In the genomic region with DNA sequence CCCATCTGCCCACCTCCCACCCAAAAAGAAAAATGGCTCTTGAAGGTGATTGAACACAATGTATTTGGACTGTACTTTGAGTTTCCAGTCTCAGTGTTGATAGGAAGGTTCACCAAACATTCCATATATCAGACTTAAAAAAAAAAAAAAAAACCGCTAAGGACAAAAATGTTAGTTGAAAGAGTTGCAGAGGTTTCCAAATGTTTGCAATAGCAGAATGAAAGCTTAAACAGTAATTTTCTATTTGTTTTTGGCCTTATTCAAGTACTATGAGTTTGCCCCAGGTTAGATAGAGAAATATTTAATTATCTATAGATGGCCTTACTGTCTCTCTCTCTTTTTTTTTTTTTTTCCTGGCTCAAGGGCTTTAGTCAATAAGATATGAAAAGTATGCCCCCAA, we compare ENCODE assay signal across 25 cellular contexts. TPM values are rescaled to one million over a fixed set of nuclear protein-coding genes. Genes with fewer than 3 reads are reported as not detected.
DNase-seq lines count a peak whose midpoint lies in the region; ATAC-seq, FAIRE-seq and TF ChIP-seq lines count a peak whose summit lies in the region.
"Had no signal": no experiment of that assay in that cellular context is flagged by ENCODE, and none has a peak within 500 bp of the region (broad histone marks: within the 10 kb centered on the region; RNA-seq: fewer than 3 reads in every experiment).

No MANE protein-coding gene starts in this region.

- no peak for TF ChIP-seq CTCF in GM23338 (conservative IDR thresholded peaks at IDR 0.05; ENCODE audit: low read depth in 2 of 2)
- TF ChIP-seq CTCF in astrocyte (IDR thresholded peaks at IDR 0.05; ENCODE audit: insufficient read depth, low read depth, low read length) = no peak
- no peak for TF ChIP-seq CTCF in progenitor cell of endocrine pancreas (IDR thresholded peaks at IDR 0.05; ENCODE audit: unreplicated experiment)
- no peak for TF ChIP-seq CTCF in WTC11 (IDR thresholded peaks at IDR 0.05)

- H3K27ac Mint-ChIP-seq in GM23338 (peak overlapping the region; percentile 33; the same call in 1 of the 2 replicates), astrocyte (ENCODE audit: unreplicated experiment) (peak overlapping the region; percentile 93), progenitor cell of endocrine pancreas (peak overlapping the region; percentile 32), WTC11 (no peak overlapping the region)
- H3K27ac Mint-ChIP-seq: CD4-positive, alpha-beta T cell had no signal

- no peak overlapping the region for H3K4me3 Mint-ChIP-seq in GM23338
- no peak overlapping the region for H3K4me3 Mint-ChIP-seq in astrocyte (ENCODE audit: unreplicated experiment)
- H3K4me3 Mint-ChIP-seq in progenitor cell of endocrine pancreas (ENCODE audit: low read depth) = no peak overlapping the region
- H3K4me3 Mint-ChIP-seq in WTC11 = no peak overlapping the region
- H3K4me3 Mint-ChIP-seq: CD4-positive, alpha-beta T cell had no signal

- no peaks in the 10 kb centered on the region for H3K9me3 ChIP-seq in astrocyte (ENCODE audit: insufficient read depth, low read depth, low read length)
- H3K9me3 ChIP-seq: A549, HAP-1 had no signal

- H3K36me3 Mint-ChIP-seq in GM23338 (ENCODE audit: low read depth) (peaks cover 9% of the 10 kb centered on the region), astrocyte (ENCODE audit: low read depth, unreplicated experiment) (peaks cover 3% of the 10 kb centered on the region), progenitor cell of endocrine pancreas (ENCODE audit: insufficient read depth) (peaks cover 7% of the 10 kb centered on the region), WTC11 (peaks cover 9% of the 10 kb centered on the region)

- no peak overlapping the region for H3K9ac ChIP-seq in astrocyte (ENCODE audit: low read length)
- H3K9ac ChIP-seq: BLaER1 treated with 17β-estradiol and CSF1 and Interleukin-3, amounts not matched to agents 10 nM and 100 nM; GM23248 had no signal

- FAIRE-seq in astrocyte (lab: Jason Lieb, UNC) = no peak
- FAIRE-seq: A549, G401.6, RCC 7860 had no signal

- H3K9me3 Mint-ChIP-seq in GM23338 (no peaks in the 10 kb centered on the region; the same call in 2 of the 3 replicates), astrocyte (ENCODE audit: unreplicated experiment) (no peaks in the 10 kb centered on the region), progenitor cell of endocrine pancreas (ENCODE audit: low read depth) (no peaks in the 10 kb centered on the region), WTC11 (peaks cover 6% of the 10 kb centered on the region)
- H3K9me3 Mint-ChIP-seq: CD4-positive, alpha-beta T cell had no signal

- DNase-seq in GM23338 (ENCODE audit: low spot score) (no peak), astrocyte (ENCODE audit: low read depth) (no peak), epithelial cell of prostate (ENCODE audit: low read depth, low spot score) (no peak), progenitor cell of endocrine pancreas (ENCODE audit: low spot score, unreplicated experiment) (no peak), WTC11 (ENCODE audit: low spot score) (no peak), cerebellar cortex (ENCODE audit: low spot score) (no peak)
- DNase-seq: AML-193; CD4-positive, alpha-beta T cell; COR-L47; GM23248; Karpas-422; NCI-H1105 treated with DMSO at 0.1 percent for 48 hours; NCI-H146; NCI-H1930; NCI-H2107; NCI-H524; NCI-H774 had no signal

- H3K4me2 ChIP-seq in GM23338 (no peak overlapping the region), astrocyte (ENCODE audit: low read length) (no peak overlapping the region)
- H3K4me2 ChIP-seq: BLaER1 treated with 17β-estradiol and CSF1 and Interleukin-3, amounts not matched to agents 10 nM and 100 nM had no signal

- H4K20me1 ChIP-seq in GM23338 (replicated peaks; ENCODE audit: insufficient read depth) = 0 out of 2 replicates have a peak, but pooled peaks cover 2% of the 10 kb centered on the region
- peaks cover 74% of the 10 kb centered on the region for H4K20me1 ChIP-seq in astrocyte (ENCODE audit: insufficient read depth, low read length)

- no peak overlapping the region for H3K27ac ChIP-seq in GM23338 (ENCODE audit: low read depth)
- H3K27ac ChIP-seq in astrocyte (ENCODE audit: low read depth, low read length) = no peak overlapping the region
- H3K27ac ChIP-seq in epithelial cell of prostate = peak overlapping the region; percentile 50
- H3K27ac ChIP-seq: A549; BLaER1 treated with 17β-estradiol and CSF1 and Interleukin-3, amounts not matched to agents 10 nM and 100 nM; GM23248 had no signal

- H3K79me2 ChIP-seq in GM23338 (replicated peaks; ENCODE audit: insufficient read depth) (peaks cover 65% of the 10 kb centered on the region), astrocyte (ENCODE audit: insufficient read depth, low read length) (peaks cover 95% of the 10 kb centered on the region)

- CTCF ChIA-PET in WTC11 (lab: Charles Lee) = interaction anchor here (1.3 kb wide), 1 partner anchor 63 kb away, joined by 3 read pairs; no protein-coding TSS in a partner anchor

- no peak for ATAC-seq in GM23338
- no peak for ATAC-seq in WTC11
- ATAC-seq in HG02840 (IDR thresholded peaks at IDR 0.05; ENCODE audit: low FRiP score, unreplicated experiment) = no peak
- ATAC-seq: A549, SK-N-SH treated with all-trans-retinoic acid at 6 μM for 48 hours had no signal

- no peaks in the 10 kb centered on the region for H3K36me3 ChIP-seq in GM23338 (ENCODE audit: insufficient read depth)
- H3K36me3 ChIP-seq in astrocyte (ENCODE audit: insufficient read depth, low read length) = no peaks in the 10 kb centered on the region
- H3K36me3 ChIP-seq: HAP-1 had no signal

- no peaks in the 10 kb centered on the region for H3K9me2 ChIP-seq in GM23338 (ENCODE audit: insufficient read depth)

- peaks cover 6% of the 10 kb centered on the region for H3K27me3 Mint-ChIP-seq in GM23338 (ENCODE audit: insufficient read depth, low read depth, poor library complexity)
- no peaks in the 10 kb centered on the region for H3K27me3 Mint-ChIP-seq in astrocyte (ENCODE audit: low read depth, unreplicated experiment)
- H3K27me3 Mint-ChIP-seq in progenitor cell of endocrine pancreas = no peaks in the 10 kb centered on the region
- no peaks in the 10 kb centered on the region for H3K27me3 Mint-ChIP-seq in WTC11 (ENCODE audit: low read depth)

- H2AFZ ChIP-seq in GM23338 (no peak overlapping the region), astrocyte (ENCODE audit: low read depth, low read length) (no peak overlapping the region)
- H2AFZ ChIP-seq: GM23248 had no signal

- peaks cover 71% of the 10 kb centered on the region for H3K4me1 Mint-ChIP-seq in GM23338
- peaks cover 51% of the 10 kb centered on the region for H3K4me1 Mint-ChIP-seq in astrocyte (ENCODE audit: low read depth, unreplicated experiment)
- H3K4me1 Mint-ChIP-seq in progenitor cell of endocrine pancreas (ENCODE audit: low read depth) = peaks cover 44% of the 10 kb centered on the region
- H3K4me1 Mint-ChIP-seq in WTC11 = peaks cover 75% of the 10 kb centered on the region

- H3K4me3 ChIP-seq in GM23338 = no peak overlapping the region
- no peak overlapping the region for H3K4me3 ChIP-seq in astrocyte (ENCODE audit: insufficient read depth, low read depth, low read length)
- H3K4me3 ChIP-seq: A549; BLaER1 treated with 17β-estradiol and CSF1 and Interleukin-3, amounts not matched to agents 10 nM and 100 nM; GM23248; HAP-1 had no signal

- POLR2A ChIA-PET in WTC11 (lab: Charles Lee) = no interaction called here

- no peaks in the 10 kb centered on the region; the same call in 1 of the 2 replicates for H3F3A ChIP-seq in GM23338 (replicated peaks; ENCODE audit: low read depth)

- H3K4me1 ChIP-seq in GM23338 (ENCODE audit: insufficient read depth) = peaks cover 44% of the 10 kb centered on the region
- peaks cover 32% of the 10 kb centered on the region for H3K4me1 ChIP-seq in astrocyte (ENCODE audit: insufficient read depth, low read length)

- H3K27me3 ChIP-seq in GM23338 (ENCODE audit: insufficient read depth) = no peaks in the 10 kb centered on the region
- H3K27me3 ChIP-seq in astrocyte (ENCODE audit: insufficient read depth, low read length) = no peaks in the 10 kb centered on the region
- H3K27me3 ChIP-seq: BLaER1 treated with 17β-estradiol and CSF1 and Interleukin-3, amounts not matched to agents 10 nM and 100 nM had no signal

TF ChIP-seq in WTC11, 78 proteins besides CTCF, POLR2A, EP300 and RAD21:
- TF ChIP-seq ZNF219 (CRISPR knock-in tag; IDR thresholded peaks at IDR 0.05; ENCODE audit: borderline replicate concordance) = no peak
- no peak for TF ChIP-seq ZNF396 (CRISPR knock-in tag; IDR thresholded peaks at IDR 0.05; ENCODE audit: borderline replicate concordance)
- TF ChIP-seq NFATC4 (CRISPR knock-in tag; IDR thresholded peaks at IDR 0.05) = no peak
- no peak for TF ChIP-seq ZNF671 (CRISPR knock-in tag; IDR thresholded peaks at IDR 0.05)

RNA-seq across cellular contexts. Expression of gene LRRTM2, which starts 6.1 kb away (rescaled TPM):
- not detected in 2 replicates for total RNA-seq in GM23338 (2014; rRNA removed; shearing (Covaris generic))
- polyA plus RNA-seq in GM23338 (2016; fragmentation: Nextera tagmentation; extraction: Ambion mirVana) = 0.89 and 1.5 TPM in 2 replicates
- total RNA-seq in astrocyte = 0.54 and 0.70 TPM in 2 replicates
- total RNA-seq in progenitor cell of endocrine pancreas = not detected in 2 replicates
- not detected in 3 replicates for total RNA-seq in WTC11 (2021)
- total RNA-seq: HT-29 had no signal
- polyA plus RNA-seq: A549 had no signal
